In genomic region chr5:77066191-77066590, GRCh38 we compare ENCODE assay signal across 23 cellular contexts. TPM values are rescaled to one million over a fixed set of nuclear protein-coding genes. Genes with fewer than 3 reads are reported as not detected.
DNase-seq lines count a peak whose midpoint lies in the region; ATAC-seq, FAIRE-seq and TF ChIP-seq lines count a peak whose summit lies in the region.
"Had no signal": no experiment of that assay in that cellular context is flagged by ENCODE, and none has a peak within 500 bp of the region (broad histone marks: within the 10 kb centered on the region; RNA-seq: fewer than 3 reads in every experiment).

No MANE protein-coding gene starts in this region.

- CTCF ChIA-PET in GM12878 (lab: Yijun Ruan, JAX) = interaction anchor here (1.3 kb wide), 1 partner anchor 370 kb away, joined by 3 read pairs; no protein-coding TSS in a partner anchor

- H3K4me2 ChIP-seq in GM12878 (ENCODE audit: control insufficient read depth, insufficient read depth) = no peak overlapping the region
- H3K4me2 ChIP-seq: GM23338 had no signal

- no peak overlapping the region for H3K4me3 ChIP-seq in GM12878
- H3K4me3 ChIP-seq: GM23338, mucosa of descending colon, Peyer's patch, skin epidermis had no signal

- no TSS peak for BruUV-seq in GM12878 (replicated peaks; lab: Mats Ljungman, UMichigan)

- H3K4me1 ChIP-seq in GM12878 (ENCODE audit: control insufficient read depth, insufficient read depth, low read length) = peaks cover 10% of the 10 kb centered on the region; the same call in 1 of the 2 replicates
- H3K4me1 ChIP-seq: Caco-2, Peyer's patch had no signal

- POLR2A ChIA-PET in GM12878 (lab: Charles Lee) = no interaction called here

- TF ChIP-seq RAD21 in GM12878 (IDR thresholded peaks at IDR 0.05; ENCODE audit: insufficient read depth, low read depth, low read length) = no peak

- peak; percentile 38 for ATAC-seq in GM18502 (IDR thresholded peaks at IDR 0.05; ENCODE audit: poor library complexity, unreplicated experiment)
- ATAC-seq in GM21786 (IDR thresholded peaks at IDR 0.05; ENCODE audit: unreplicated experiment) = peak; percentile 34
- peak; percentile 28 for ATAC-seq in HG03432 (IDR thresholded peaks at IDR 0.05; ENCODE audit: unreplicated experiment)
- peak; percentile 73 for ATAC-seq in GM12878
- ATAC-seq in left lobe of liver = no peak
- no peak for ATAC-seq in GM19397 (IDR thresholded peaks at IDR 0.05; ENCODE audit: unreplicated experiment)
- ATAC-seq: activated naive CD8-positive, alpha-beta T cell treated with anti-CD3 and anti-CD28 coated beads, Interleukin-2, amount 50 U/mL, for 24 hours; GM23338; mucosa of descending colon; T-helper 17 cell had no signal

- DNase-seq in GM12878 (ENCODE audit: low read depth, low spot score) = no peak
- no peak for DNase-seq in left lobe of liver (ENCODE audit: low spot score)
- DNase-seq in activated CD8-positive, alpha-beta memory T cell treated with anti-CD3 and anti-CD28 coated beads, Interleukin-2, amount 50 U/mL, for 4 hours = no peak
- DNase-seq in KG1 (lab: John Stamatoyannopoulos, UW) = no peak
- DNase-seq: ACHN; activated CD4-positive, alpha-beta T cell treated with anti-CD3 and anti-CD28 coated beads for 4 hours; activated naive CD8-positive, alpha-beta T cell treated with anti-CD3 and anti-CD28 coated beads, Interleukin-2, amount 50 U/mL, for 24 hours; activated T-cell treated with anti-CD3 and anti-CD28 coated beads, Interleukin-2, amount 50 U/mL, for 1 hour; Caco-2; glutamatergic neuron; mucosa of descending colon; NCI-H1092 treated with DMSO at 0.1 percent for 48 hours; NCI-H446; Peyer's patch; T-helper 17 cell had no signal

- H3K9me3 ChIP-seq in GM12878 (replicated peaks; ENCODE audit: control insufficient read depth, insufficient read depth, low read length) = no peaks in the 10 kb centered on the region; the same call in 2 of the 3 replicates
- H3K9me3 ChIP-seq: mucosa of descending colon, Peyer's patch had no signal

- RAD21 ChIA-PET in GM12878 (lab: Charles Lee; ENCODE audit: unreplicated experiment) = interaction anchor here (1.0 kb wide), 1 partner anchor 291 kb away, joined by 3 read pairs; no protein-coding TSS in a partner anchor

- no peak for TF ChIP-seq POLR2A in GM12878 (IDR thresholded peaks at IDR 0.05; ENCODE audit: low read depth, low read length)

- no peak for TF ChIP-seq CTCF in GM12878 (IDR thresholded peaks at IDR 0.05 in 2 of 3, conservative IDR thresholded peaks at IDR 0.05 in 1 of 3; ENCODE audit: control insufficient read depth in 2 of 3, extremely low read depth in 1 of 3, insufficient read depth in 1 of 3, low read depth in 3 of 3, low read length in 3 of 3)

- TF ChIP-seq EP300 in GM12878 (IDR thresholded peaks at IDR 0.05; ENCODE audit: borderline replicate concordance in 1 of 2, control insufficient read depth in 1 of 2, low read depth in 2 of 2, low read length in 2 of 2) = no peak

- FAIRE-seq in GM12878 (lab: Jason Lieb, UNC) = peak; percentile 13
- FAIRE-seq: endothelial cell of umbilical vein, islet of Langerhans had no signal

- no peaks in the 10 kb centered on the region for H4K20me1 ChIP-seq in GM12878 (ENCODE audit: control insufficient read depth, insufficient read depth)

- no peaks in the 10 kb centered on the region for H3K79me2 ChIP-seq in GM12878 (ENCODE audit: control insufficient read depth, insufficient read depth, low read length)

- peaks cover 0 to 7% of the 10 kb centered on the region in 2 experiments; a peak in 1 of 4 replicates for H3K36me3 ChIP-seq in GM12878 (ENCODE audit: control insufficient read depth in 2 of 2, insufficient read depth in 2 of 2, low read length in 1 of 2)

- intact Hi-C loops in GM12878 (cut with micrococcal nuclease; ENCODE audit: unreplicated experiment) = no loop called here

- no peak overlapping the region for H3K27ac ChIP-seq in GM12878 (ENCODE audit: control insufficient read depth, insufficient read depth)
- H3K27ac ChIP-seq: Peyer's patch had no signal

- H3K27me3 ChIP-seq in GM12878 (replicated peaks in 1 of 2; ENCODE audit: control insufficient read depth in 2 of 2, insufficient read depth in 2 of 2, low read length in 1 of 2) = no peaks in the 10 kb centered on the region
- H3K27me3 ChIP-seq: Peyer's patch had no signal

- H3K9ac ChIP-seq in GM12878 (ENCODE audit: control insufficient read depth, insufficient read depth, low read length) = no peak overlapping the region

- SMC1A ChIA-PET in GM12878 (lab: Charles Lee; ENCODE audit: uncharacterized antibody, unreplicated experiment) = interaction anchor here (1.7 to 2.0 kb wide), 2 partner anchors 15 to 20 kb away, joined by 4 read pairs; no protein-coding TSS in a partner anchor

- 15% methylated on average over 1 of the region's 1 CpG for WGBS in GM12878 (ENCODE audit: insufficient coverage, insufficient replicate concordance, low lambda C conversion rate, missing lambda C conversion rate)

- no peak overlapping the region for H2AFZ ChIP-seq in GM12878 (ENCODE audit: control insufficient read depth, low read depth, low read length)
- H2AFZ ChIP-seq: GM23338 had no signal

- in situ Hi-C loops in GM12878 (cut with MboI) = no loop called here

TF ChIP-seq in GM12878, 131 proteins besides CTCF, POLR2A, EP300 and RAD21:
- TF ChIP-seq DPF2 (IDR thresholded peaks at IDR 0.05) (no peak), RCOR1 (conservative IDR thresholded peaks at IDR 0.05; ENCODE audit: low read depth, low read length) (no peak), SPI1 (IDR thresholded peaks at IDR 0.05; ENCODE audit: borderline replicate concordance, insufficient read depth, low read depth, low read length) (0 out of 2 replicates have a peak, but pooled peaks have one; percentile 12), ZBTB4 (CRISPR knock-in tag; IDR thresholded peaks at IDR 0.05) (no peak), CBX3 (IDR thresholded peaks at IDR 0.05; ENCODE audit: borderline replicate concordance, low read depth) (no peak), SMAD1 (IDR thresholded peaks at IDR 0.05; ENCODE audit: low read depth, partially characterized antibody) (no peak), CHD1 (IDR thresholded peaks at IDR 0.05; ENCODE audit: low read depth, low read length) (no peak)
TF ChIP-seq in GM12878: peak in this region for 1.

RNA-seq across cellular contexts. Expression of gene ZBED3, which starts 20.9 kb away (rescaled TPM):
- total RNA-seq in GM12878 (2013; cell fraction: nucleolus; rRNA removed) = 6.8 and 8.6 TPM in 2 replicates
- total RNA-seq in GM12878 (2014; rRNA removed) (0.93 and 1.5 TPM in 2 replicates), GM12878 (2014; rRNA removed; fragmentation: Illumina TruSeq; extraction: Trizol) (1.6 and 1.9 TPM in 2 replicates), GM12878 (2021) (14.1 and 16.9 TPM in 2 replicates), left lobe of liver (40.1 TPM)
- polyA plus RNA-seq in GM12878 (2011; ENCODE audit: low read depth) = 1.7 TPM
- polyA plus RNA-seq in GM12878 (2011; rRNA removed) (3.4 and 5.0 TPM in 2 replicates), GM12878 (2014; fragmentation: Illumina TruSeq; extraction: Trizol) (12.7 and 14.5 TPM in 2 replicates), GM12878 (2014; fragmentation: Nextera tagmentation; extraction: Ambion mirVana) (1 to 10 TPM; 1.8 to 2.1 TPM), GM12878 (2014; rRNA removed) (6.7 and 7.9 TPM in 2 replicates), GM12878 (2016; fragmentation: Nextera tagmentation; extraction: Ambion mirVana) (1 to 10 TPM; 1.0 to 2.9 TPM)
- polyA plus RNA-seq in GM12878 (2011; cell fraction: cytosol; rRNA removed) = 3.8 and 4.7 TPM in 2 replicates
- 1.6 and 2.1 TPM in 2 replicates for polyA plus RNA-seq in GM12878 (2011; cell fraction: nucleus; rRNA removed)
- polyA plus RNA-seq in GM12878 (2012) = 1.9 and 2.6 TPM in 2 replicates
- 4.1 and 4.8 TPM in 2 replicates for polyA minus RNA-seq in GM12878 (2011; rRNA and poly(A)+ RNA removed)
- polyA minus RNA-seq in GM12878 (2011; cell fraction: cytosol; rRNA and poly(A)+ RNA removed) = 1.6 and 1.7 TPM in 2 replicates
- 0.85 and 1.2 TPM in 2 replicates for polyA minus RNA-seq in GM12878 (2011; cell fraction: nucleus; rRNA and poly(A)+ RNA removed)

RNA-seq across cellular contexts. Expression of gene AGGF1, which starts 36.0 kb away (rescaled TPM):
- 43.1 and 47.1 TPM in 2 replicates for total RNA-seq in GM12878 (2013; cell fraction: nucleolus; rRNA removed)
- total RNA-seq in GM12878 (2014; rRNA removed) (20.1 and 22.2 TPM in 2 replicates), GM12878 (2014; rRNA removed; fragmentation: Illumina TruSeq; extraction: Trizol) (20.0 and 20.3 TPM in 2 replicates), GM12878 (2021) (19.6 and 21.1 TPM in 2 replicates), left lobe of liver (12.0 TPM)
- 5.4 TPM for polyA plus RNA-seq in GM12878 (2011; ENCODE audit: low read depth)
- polyA plus RNA-seq in GM12878 (2011; rRNA removed) (24.8 and 40.3 TPM in 2 replicates), GM12878 (2014; fragmentation: Illumina TruSeq; extraction: Trizol) (18.8 and 23.6 TPM in 2 replicates), GM12878 (2014; fragmentation: Nextera tagmentation; extraction: Ambion mirVana) (1 to 10 TPM; 7.3 to 9.4 TPM), GM12878 (2014; rRNA removed) (14.4 and 15.8 TPM in 2 replicates), GM12878 (2016; fragmentation: Nextera tagmentation; extraction: Ambion mirVana) (10 to 100 TPM; 35.6 to 43.4 TPM)
- 8.2 and 9.0 TPM in 2 replicates for polyA plus RNA-seq in GM12878 (2011; cell fraction: cytosol; rRNA removed)
- 9.3 and 10.1 TPM in 2 replicates for polyA plus RNA-seq in GM12878 (2011; cell fraction: nucleus; rRNA removed)
- polyA plus RNA-seq in GM12878 (2012) = 9.9 and 13.1 TPM in 2 replicates
- polyA minus RNA-seq in GM12878 (2011; rRNA and poly(A)+ RNA removed) = 5.6 and 7.2 TPM in 2 replicates
- 6.7 and 7.2 TPM in 2 replicates for polyA minus RNA-seq in GM12878 (2011; cell fraction: cytosol; rRNA and poly(A)+ RNA removed)
- 11.8 and 18.4 TPM in 2 replicates for polyA minus RNA-seq in GM12878 (2011; cell fraction: nucleus; rRNA and poly(A)+ RNA removed)

Comparison
In these comparisons a context has a peak if more than half of its experiments do, and no peak if none do; other contexts are left out.
1. ATAC-seq: peak in GM18502 (single experiment), GM21786 (single experiment), HG03432 (single experiment) and GM12878 (single experiment); none in left lobe of liver (single experiment) and GM19397 (single experiment).